In genomic region chr22:46108564-46109473, GRCh38 we compare ENCODE assay signal across 10 cellular contexts. TPM values are rescaled to one million over a fixed set of nuclear protein-coding genes. Genes with fewer than 3 reads are reported as not detected.
DNase-seq lines count a peak whose midpoint lies in the region; ATAC-seq and TF ChIP-seq lines count a peak whose summit lies in the region.
"Had no signal": no experiment of that assay in that cellular context is flagged by ENCODE, and none has a peak within 500 bp of the region (broad histone marks: within the 10 kb centered on the region; RNA-seq: fewer than 3 reads in every experiment).

No MANE protein-coding gene starts in this region.

- peak; percentile 75 for DNase-seq in EH (ENCODE audit: low read depth)
- DNase-seq in T-helper 17 cell = no peak
- peak; percentile 31 for DNase-seq in fibroblast of pulmonary artery (ENCODE audit: low read depth)
- no peak for DNase-seq in psoas muscle
- DNase-seq in Ammon's horn (ENCODE audit: low spot score) = no peak
- no peak for DNase-seq in NCI-H226

- H3K27ac ChIP-seq in psoas muscle = peak overlapping the region; percentile 93
- H3K27ac ChIP-seq: neutrophil had no signal

- H3K27me3 Mint-ChIP-seq in T-helper 17 cell = no peaks in the 10 kb centered on the region
- H3K27me3 Mint-ChIP-seq: activated naive CD8-positive, alpha-beta T cell had no signal

- peaks cover 3 to 50% of the 10 kb centered on the region in 2 donors for H3K36me3 ChIP-seq in psoas muscle (ENCODE audit: insufficient read depth in 1 of 2, low read depth in 1 of 2)

- no peak overlapping the region for H3K4me3 ChIP-seq in fibroblast of pulmonary artery (replicated peaks; ENCODE audit: low read depth, low read length)
- no peak overlapping the region for H3K4me3 ChIP-seq in psoas muscle

- no peak for TF ChIP-seq CTCF in fibroblast of pulmonary artery (IDR thresholded peaks at IDR 0.05; ENCODE audit: low read length, missing control alignments)
- TF ChIP-seq CTCF in psoas muscle (IDR thresholded peaks at IDR 0.05) = no peak

- no peaks in the 10 kb centered on the region for H3K4me1 Mint-ChIP-seq in T-helper 17 cell

- no peak overlapping the region for H3K4me3 Mint-ChIP-seq in T-helper 17 cell
- H3K4me3 Mint-ChIP-seq: activated naive CD8-positive, alpha-beta T cell had no signal

- H3K36me3 Mint-ChIP-seq in T-helper 17 cell (ENCODE audit: low read depth) = no peaks in the 10 kb centered on the region
- H3K36me3 Mint-ChIP-seq: activated naive CD8-positive, alpha-beta T cell had no signal

- no peaks in the 10 kb centered on the region for H3K9me3 ChIP-seq in T-helper 17 cell (ENCODE audit: control insufficient read depth, low read length, poor library complexity, severe bottlenecking)
- H3K9me3 ChIP-seq in psoas muscle = no peaks in the 10 kb centered on the region
- H3K9me3 ChIP-seq: neutrophil had no signal

- peak overlapping the region; percentile 70 for H3K27ac Mint-ChIP-seq in T-helper 17 cell
- H3K27ac Mint-ChIP-seq: activated naive CD8-positive, alpha-beta T cell had no signal

- peaks cover 98% of the 10 kb centered on the region for H3K4me1 ChIP-seq in psoas muscle

- intact Hi-C loops in psoas muscle (cut with DNase I) = no loop called here

- H3K27me3 ChIP-seq in psoas muscle (ENCODE audit: insufficient read depth in 3 of 3, low read length in 2 of 3) = no peaks in the 10 kb centered on the region
- H3K27me3 ChIP-seq: neutrophil had no signal

- WGBS in psoas muscle, 3 donors = 23 to 36% (median 32%) methylated on average over 17 to 20 of the region's 20 CpGs

- ATAC-seq in T-helper 17 cell (no peak), psoas muscle (peak in 1 of 4 donors; percentile 24), HG03159 (IDR thresholded peaks at IDR 0.05; ENCODE audit: unreplicated experiment) (no peak), HG03095 (IDR thresholded peaks at IDR 0.05; ENCODE audit: unreplicated experiment) (no peak)

RNA-seq across cellular contexts. Expression of gene PPARA, which starts 41.5 kb away (rescaled TPM):
- 10 to 100 TPM; 11.7 to 12.3 TPM for total RNA-seq in T-helper 17 cell
- total RNA-seq in psoas muscle = 10 to 100 TPM; 37.3 to 55.8 (median 46.2) TPM
- polyA plus RNA-seq in psoas muscle = 10 to 100 TPM; 11.0 to 30.6 (median 12.1) TPM

Comparison
In these comparisons a context has a peak if more than half of its experiments do, and no peak if none do; other contexts are left out.
1. DNase-seq: peak in EH (single experiment) and fibroblast of pulmonary artery (single experiment); none in T-helper 17 cell (0 of 3), psoas muscle (0 of 2), Ammon's horn (single experiment) and NCI-H226 (single experiment).